ENCODE assay signal across 11 cellular contexts in the genomic region with DNA sequence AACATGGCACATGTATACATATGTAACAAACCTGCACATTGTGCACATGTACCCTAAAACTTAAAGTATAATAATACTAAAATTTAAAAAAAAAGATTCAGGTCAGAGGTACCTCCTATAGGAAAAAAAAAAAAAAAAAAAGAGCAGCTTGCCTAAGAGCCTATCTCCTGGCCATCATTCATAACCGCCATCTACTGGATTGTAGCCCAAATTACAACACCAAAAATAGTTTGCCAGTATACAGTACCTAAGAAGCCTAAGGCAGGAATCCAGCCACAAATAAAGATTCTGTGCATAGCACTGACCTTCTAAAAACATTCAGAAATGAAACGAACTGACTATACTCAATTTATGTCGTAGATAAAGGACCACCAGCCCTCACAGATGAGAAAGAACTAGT.
A peak's percentile ranks its signal among the peaks of the same experiment; 100 is the strongest.
DNase-seq lines count a peak whose midpoint lies in the region; ATAC-seq and TF ChIP-seq lines count a peak whose summit lies in the region.
"Had no signal": no experiment of that assay in that cellular context is flagged by ENCODE, and none has a peak within 500 bp of the region (broad histone marks: within the 10 kb centered on the region; RNA-seq: fewer than 3 reads in every experiment).

No MANE protein-coding gene starts in this region.

- in situ Hi-C loops in GM23248 (cut with MboI), result no loop called here

- no peak overlapping the region for H2AK5ac ChIP-seq in neuronal stem cell (ENCODE audit: low read depth, low read length)

- H3K27me3 ChIP-seq in GM23248 (replicated peaks; ENCODE audit: insufficient read depth) (no peaks in the 10 kb centered on the region), endodermal cell (ENCODE audit: control insufficient read depth, insufficient read depth, low read length, poor library complexity, severe bottlenecking) (no peaks in the 10 kb centered on the region), neuronal stem cell (ENCODE audit: control insufficient read depth in 3 of 3, insufficient read depth in 3 of 3, low read depth in 1 of 3, low read length in 3 of 3) (no peaks in the 10 kb centered on the region)

- no peaks in the 10 kb centered on the region for H3K4me1 ChIP-seq in GM23248 (ENCODE audit: insufficient read depth)
- H3K4me1 ChIP-seq in endodermal cell (ENCODE audit: control insufficient read depth, insufficient read depth, low read length), result no peaks in the 10 kb centered on the region
- H3K4me1 ChIP-seq in neuronal stem cell (ENCODE audit: control insufficient read depth in 2 of 2, insufficient read depth in 1 of 2, low read depth in 1 of 2, low read length in 2 of 2), result no peaks in the 10 kb centered on the region

- no peak overlapping the region for H3K4me3 ChIP-seq in GM23248
- H3K4me3 ChIP-seq in endodermal cell (ENCODE audit: low read length), result peak overlapping the region; percentile 47
- no peak overlapping the region for H3K4me3 ChIP-seq in neuronal stem cell (ENCODE audit: low read length in 2 of 2)

- WGBS in GM23248 (ENCODE audit: low coverage in 1 of 2, low lambda C conversion rate in 2 of 2, missing lambda C conversion rate in 2 of 2), 2 experiments, result 8 to 15% methylated on average over 3 of the region's 3 CpGs
- WGBS in endodermal cell (ENCODE audit: insufficient coverage in 1 of 2, insufficient read length in 1 of 2), 2 experiments, result 62 to 100% methylated on average over 1 to 3 of the region's 3 CpGs
- no CpG with 5 or more reads among the region's 3 CpGs for WGBS in neuronal stem cell (ENCODE audit: extremely low coverage in 2 of 2, insufficient read length in 2 of 2, insufficient replicate concordance in 1 of 2), 2 donors

- no peak overlapping the region for H2BK15ac ChIP-seq in neuronal stem cell (ENCODE audit: low read length)

- H3K23ac ChIP-seq in neuronal stem cell (ENCODE audit: low read depth, low read length, poor library complexity), result no peak overlapping the region

- peak; percentile 67 for TF ChIP-seq CTCF in endodermal cell (conservative IDR thresholded peaks at IDR 0.05)

- no peak overlapping the region for H3K4ac ChIP-seq in neuronal stem cell (ENCODE audit: low read length)

- no peak overlapping the region for H2AFZ ChIP-seq in GM23248
- no peak overlapping the region for H2AFZ ChIP-seq in neuronal stem cell (ENCODE audit: low read length)

- peaks cover 28% of the 10 kb centered on the region for H3K36me3 Mint-ChIP-seq in endodermal cell (ENCODE audit: low read depth)
- no peaks in the 10 kb centered on the region for H3K36me3 Mint-ChIP-seq in stimulated activated effector memory CD8-positive, alpha-beta T cell treated with anti-CD3 and anti-CD28 coated beads, Interleukin-12 subunit alpha, Interleukin-12 subunit beta, amount 100 ng/mL, for 72 hours

- no peak overlapping the region for H2BK12ac ChIP-seq in neuronal stem cell (ENCODE audit: low read length)

- H3K9me3 Mint-ChIP-seq in endodermal cell, result peaks cover 59% of the 10 kb centered on the region
- H3K9me3 Mint-ChIP-seq in stimulated activated effector memory CD8-positive, alpha-beta T cell treated with anti-CD3 and anti-CD28 coated beads, Interleukin-12 subunit alpha, Interleukin-12 subunit beta, amount 100 ng/mL, for 72 hours, result peaks cover 10% of the 10 kb centered on the region

- ATAC-seq in stimulated activated effector memory CD8-positive, alpha-beta T cell treated with anti-CD3 and anti-CD28 coated beads, Interleukin-12 subunit alpha, Interleukin-12 subunit beta, amount 100 ng/mL, for 72 hours, result no peak
- no peak for ATAC-seq in GM19455 (IDR thresholded peaks at IDR 0.05; ENCODE audit: unreplicated experiment)

- H3F3A ChIP-seq in GM23248 (ENCODE audit: insufficient read depth), result no peaks in the 10 kb centered on the region

- no peak overlapping the region for H3K27ac Mint-ChIP-seq in endodermal cell
- H3K27ac Mint-ChIP-seq in stimulated activated effector memory CD8-positive, alpha-beta T cell treated with anti-CD3 and anti-CD28 coated beads, Interleukin-12 subunit alpha, Interleukin-12 subunit beta, amount 100 ng/mL, for 72 hours, result no peak overlapping the region
- H3K27ac Mint-ChIP-seq: nephron had no signal

- H4K20me1 ChIP-seq in GM23248 (ENCODE audit: insufficient read depth), result no peaks in the 10 kb centered on the region

- no peaks in the 10 kb centered on the region for H3K79me1 ChIP-seq in neuronal stem cell (ENCODE audit: low read depth, low read length)

- no peak overlapping the region for H2BK120ac ChIP-seq in neuronal stem cell (ENCODE audit: low read depth, low read length)

- no peak overlapping the region for H3K27ac ChIP-seq in GM23248
- H3K27ac ChIP-seq in endodermal cell (ENCODE audit: low read depth, low read length), result no peak overlapping the region
- H3K27ac ChIP-seq in neuronal stem cell (replicated peaks; ENCODE audit: low read length), result no peak overlapping the region
- H3K27ac ChIP-seq: epithelial cell of prostate had no signal

- no peak overlapping the region for H4K91ac ChIP-seq in neuronal stem cell (ENCODE audit: low read depth, low read length, poor library complexity)

- no peaks in the 10 kb centered on the region for H3K9me3 ChIP-seq in GM23248 (ENCODE audit: low read depth)
- H3K9me3 ChIP-seq in endodermal cell (ENCODE audit: control insufficient read depth, low read length), result peaks cover 50% of the 10 kb centered on the region
- peaks cover 2 to 9% of the 10 kb centered on the region in 2 donors for H3K9me3 ChIP-seq in neuronal stem cell (replicated peaks in 1 of 2; ENCODE audit: control insufficient read depth in 2 of 2, insufficient read depth in 1 of 2, low read depth in 1 of 2, low read length in 2 of 2)

- H3K27me3 Mint-ChIP-seq in endodermal cell (ENCODE audit: insufficient read depth), result no peaks in the 10 kb centered on the region

- no peaks in the 10 kb centered on the region for H3K9me2 ChIP-seq in GM23248 (ENCODE audit: insufficient read depth)

- DNase-seq in DMS53 treated with DMSO at 0.1 percent for 48 hours (lab: John Stamatoyannopoulos, UW; ENCODE audit: unreplicated experiment), result peak; percentile 41
- DNase-seq in GM23248, result peak; percentile 0
- peak; percentile 71 for DNase-seq in NAMALWA (ENCODE audit: low spot score)
- DNase-seq in endodermal cell, result no peak
- DNase-seq in stimulated activated effector memory CD8-positive, alpha-beta T cell treated with anti-CD3 and anti-CD28 coated beads, Interleukin-12 subunit alpha, Interleukin-12 subunit beta, amount 100 ng/mL, for 72 hours (ENCODE audit: low spot score in 2 of 2), result no peak
- DNase-seq in NCI-H128 (lab: John Stamatoyannopoulos, UW; ENCODE audit: unreplicated experiment), result no peak
- no peak for DNase-seq in neuronal stem cell (ENCODE audit: low spot score)
- DNase-seq: activated T-cell treated with anti-CD3 and anti-CD28 coated beads, Interleukin-2, amount 50 U/mL, for 48 hours had no signal

- H3K4me1 Mint-ChIP-seq in endodermal cell, result no peaks in the 10 kb centered on the region
- no peaks in the 10 kb centered on the region for H3K4me1 Mint-ChIP-seq in stimulated activated effector memory CD8-positive, alpha-beta T cell treated with anti-CD3 and anti-CD28 coated beads, Interleukin-12 subunit alpha, Interleukin-12 subunit beta, amount 100 ng/mL, for 72 hours
- H3K4me1 Mint-ChIP-seq: nephron had no signal

- no peak overlapping the region for H3K4me3 Mint-ChIP-seq in endodermal cell
- H3K4me3 Mint-ChIP-seq in stimulated activated effector memory CD8-positive, alpha-beta T cell treated with anti-CD3 and anti-CD28 coated beads, Interleukin-12 subunit alpha, Interleukin-12 subunit beta, amount 100 ng/mL, for 72 hours, result no peak overlapping the region
- H3K4me3 Mint-ChIP-seq: nephron had no signal

- H3K9ac ChIP-seq in GM23248, result no peak overlapping the region
- H3K9ac ChIP-seq in endodermal cell (ENCODE audit: extremely low read depth, low read length, poor library complexity, severe bottlenecking), result no peak overlapping the region
- H3K9ac ChIP-seq in neuronal stem cell (ENCODE audit: low read depth, low read length, poor library complexity), result no peak overlapping the region

- H2BK5ac ChIP-seq in neuronal stem cell (ENCODE audit: low read length), result no peak overlapping the region

- no peaks in the 10 kb centered on the region for H3K79me2 ChIP-seq in GM23248 (ENCODE audit: insufficient read depth)

- no peak overlapping the region for H4K8ac ChIP-seq in neuronal stem cell (ENCODE audit: low read depth, low read length)

- H3K4me2 ChIP-seq in GM23248 (ENCODE audit: unreplicated experiment) (no peak overlapping the region), neuronal stem cell (ENCODE audit: insufficient read depth, low read length, poor library complexity, severe bottlenecking) (no peak overlapping the region)

- no peak overlapping the region for H3K18ac ChIP-seq in neuronal stem cell (ENCODE audit: low read length)

- H3K36me3 ChIP-seq in GM23248 (ENCODE audit: low read depth) (no peaks in the 10 kb centered on the region), endodermal cell (ENCODE audit: control insufficient read depth, insufficient read depth, low read length) (no peaks in the 10 kb centered on the region), neuronal stem cell (replicated peaks in 1 of 2; ENCODE audit: control insufficient read depth in 2 of 2, insufficient read depth in 2 of 2, low read length in 2 of 2) (no peaks in the 10 kb centered on the region)

- H3K14ac ChIP-seq in neuronal stem cell (ENCODE audit: low read length), result no peak overlapping the region

Comparison
In these comparisons a context has a peak if more than half of its experiments do, and no peak if none do; other contexts are left out.
1. DNase-seq: peak in DMS53 treated with DMSO at 0.1 percent for 48 hours (single experiment), GM23248 (single experiment) and NAMALWA (single experiment); none in endodermal cell (single experiment), stimulated activated effector memory CD8-positive, alpha-beta T cell treated with anti-CD3 and anti-CD28 coated beads, Interleukin-12 subunit alpha, Interleukin-12 subunit beta, amount 100 ng/mL, for 72 hours (0 of 2), NCI-H128 (single experiment) and neuronal stem cell (single experiment).